In the genomic region with DNA sequence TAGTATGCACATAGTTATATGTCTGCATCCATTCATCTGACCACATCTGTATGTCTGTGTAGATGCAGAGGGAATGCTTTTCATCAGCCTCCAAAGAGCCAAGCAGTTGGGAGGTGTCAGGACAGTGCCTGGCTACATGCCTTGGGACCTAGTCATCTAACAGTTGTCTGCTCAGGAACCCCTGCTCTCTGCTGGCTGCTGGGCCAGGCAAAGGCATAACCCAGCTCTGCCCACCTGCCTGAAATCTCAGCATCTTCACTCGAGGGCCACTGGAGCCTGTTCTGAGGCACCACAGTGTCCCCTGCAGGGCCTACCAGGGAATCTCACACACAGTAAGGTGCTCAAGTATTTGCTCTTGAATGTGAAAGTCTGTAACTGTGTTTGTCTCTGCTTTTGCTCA, we compare ENCODE assay signal across 8 cellular contexts. TPM values are rescaled to one million over a fixed set of nuclear protein-coding genes. Genes with fewer than 3 reads are reported as not detected.
DNase-seq lines count a peak whose midpoint lies in the region; ATAC-seq, FAIRE-seq and TF ChIP-seq lines count a peak whose summit lies in the region.

No MANE protein-coding gene starts in this region.

- peak; percentile 28 for FAIRE-seq in bronchial epithelial cell (lab: Jason Lieb, UNC)

- H3K9ac ChIP-seq in Loucy (ENCODE audit: low read depth, low read length, poor library complexity, severe bottlenecking), result no peak overlapping the region
- no peak overlapping the region for H3K9ac ChIP-seq in neural cell (ENCODE audit: low read length)

- H3K9me2 ChIP-seq in Loucy (replicated peaks; ENCODE audit: low read depth, low read length) (no peaks in the 10 kb centered on the region), neural cell (ENCODE audit: insufficient read depth, low read length) (no peaks in the 10 kb centered on the region)

- H3K4me1 ChIP-seq in Loucy (ENCODE audit: insufficient read depth, low read length, poor library complexity, severe bottlenecking), result peaks cover 3% of the 10 kb centered on the region

- H3K79me2 ChIP-seq in Loucy (ENCODE audit: insufficient read depth, low read length) (no peaks in the 10 kb centered on the region), neural cell (replicated peaks; ENCODE audit: insufficient read depth, low read length) (no peaks in the 10 kb centered on the region)

- DNase-seq in NCI-H2171 treated with DMSO at 0.1 percent for 48 hours (lab: John Stamatoyannopoulos, UW), result peak; percentile 21
- DNase-seq in NCI-H2171 (lab: John Stamatoyannopoulos, UW), result no peak
- peak; percentile 74 for DNase-seq in bronchial epithelial cell (ENCODE audit: low read depth)
- DNase-seq in activated CD4-positive, alpha-beta T cell treated with anti-CD3 and anti-CD28 coated beads, Interleukin-2, amount 50 U/mL, for 1 hour, result no peak

- no peaks in the 10 kb centered on the region for H3K9me3 ChIP-seq in Loucy (ENCODE audit: insufficient read depth, low read depth, low read length)
- H3K9me3 ChIP-seq in neural cell (ENCODE audit: low read length), result no peaks in the 10 kb centered on the region

- TF ChIP-seq EP300 in neural cell (conservative IDR thresholded peaks at IDR 0.05; ENCODE audit: poor library complexity, severe bottlenecking), result no peak

- H3K36me3 ChIP-seq in Loucy (ENCODE audit: insufficient read depth, low read length) (no peaks in the 10 kb centered on the region), bronchial epithelial cell (ENCODE audit: control insufficient read depth, insufficient read depth, low read length) (no peaks in the 10 kb centered on the region), neural cell (ENCODE audit: insufficient read depth, low read length) (no peaks in the 10 kb centered on the region)

- TF ChIP-seq CTCF in Loucy (conservative IDR thresholded peaks at IDR 0.05; ENCODE audit: low read length) (peak; percentile 53), bronchial epithelial cell (IDR thresholded peaks at IDR 0.05; ENCODE audit: insufficient read depth, low read length, severe bottlenecking) (peak; percentile 74), neural cell (IDR thresholded peaks at IDR 0.05; ENCODE audit: poor library complexity, severe bottlenecking) (peak; percentile 42)

- no peak overlapping the region for H3K27ac ChIP-seq in neural cell (ENCODE audit: low read length)

- no peak overlapping the region for H3K4me3 ChIP-seq in Loucy (ENCODE audit: low read length, poor library complexity, severe bottlenecking)
- no peak overlapping the region for H3K4me3 ChIP-seq in bronchial epithelial cell (ENCODE audit: low read depth, low read length)
- H3K4me3 ChIP-seq in neural cell (ENCODE audit: low read length), result no peak overlapping the region

- H3K27me3 ChIP-seq in Loucy (ENCODE audit: insufficient read depth, low read length, poor library complexity, severe bottlenecking), result no peaks in the 10 kb centered on the region
- H3K27me3 ChIP-seq in bronchial epithelial cell (ENCODE audit: control insufficient read depth, insufficient read depth, low read length), result peaks cover 4% of the 10 kb centered on the region
- peaks cover 24% of the 10 kb centered on the region for H3K27me3 ChIP-seq in neural cell (ENCODE audit: insufficient read depth, low read depth, low read length)

- no peak overlapping the region for H3K4me2 ChIP-seq in Loucy (ENCODE audit: low read depth, low read length, poor library complexity, severe bottlenecking)
- no peak overlapping the region for H3K4me2 ChIP-seq in neural cell (ENCODE audit: low read length)

- H3F3A ChIP-seq in Loucy (ENCODE audit: low read depth) (no peaks in the 10 kb centered on the region), neural cell (ENCODE audit: insufficient read depth, low read length, poor library complexity, severe bottlenecking) (no peaks in the 10 kb centered on the region)

- TF ChIP-seq RAD21 in neural cell (conservative IDR thresholded peaks at IDR 0.05), result peak; percentile 19

- no peaks in the 10 kb centered on the region for H4K20me1 ChIP-seq in Loucy (ENCODE audit: insufficient read depth, low read length, poor library complexity, severe bottlenecking)
- no peaks in the 10 kb centered on the region for H4K20me1 ChIP-seq in neural cell (ENCODE audit: insufficient read depth)

- no peak overlapping the region for H2AFZ ChIP-seq in Loucy (ENCODE audit: low read length)
- no peak overlapping the region for H2AFZ ChIP-seq in neural cell (ENCODE audit: low read depth, low read length)

- ATAC-seq in HG02884 (IDR thresholded peaks at IDR 0.05; ENCODE audit: unreplicated experiment) (no peak), HG03097 (IDR thresholded peaks at IDR 0.05; ENCODE audit: low FRiP score, unreplicated experiment) (no peak)

TF ChIP-seq in neural cell, 6 proteins besides CTCF, POLR2A, EP300 and RAD21:
- TF ChIP-seq, protein P1, sequence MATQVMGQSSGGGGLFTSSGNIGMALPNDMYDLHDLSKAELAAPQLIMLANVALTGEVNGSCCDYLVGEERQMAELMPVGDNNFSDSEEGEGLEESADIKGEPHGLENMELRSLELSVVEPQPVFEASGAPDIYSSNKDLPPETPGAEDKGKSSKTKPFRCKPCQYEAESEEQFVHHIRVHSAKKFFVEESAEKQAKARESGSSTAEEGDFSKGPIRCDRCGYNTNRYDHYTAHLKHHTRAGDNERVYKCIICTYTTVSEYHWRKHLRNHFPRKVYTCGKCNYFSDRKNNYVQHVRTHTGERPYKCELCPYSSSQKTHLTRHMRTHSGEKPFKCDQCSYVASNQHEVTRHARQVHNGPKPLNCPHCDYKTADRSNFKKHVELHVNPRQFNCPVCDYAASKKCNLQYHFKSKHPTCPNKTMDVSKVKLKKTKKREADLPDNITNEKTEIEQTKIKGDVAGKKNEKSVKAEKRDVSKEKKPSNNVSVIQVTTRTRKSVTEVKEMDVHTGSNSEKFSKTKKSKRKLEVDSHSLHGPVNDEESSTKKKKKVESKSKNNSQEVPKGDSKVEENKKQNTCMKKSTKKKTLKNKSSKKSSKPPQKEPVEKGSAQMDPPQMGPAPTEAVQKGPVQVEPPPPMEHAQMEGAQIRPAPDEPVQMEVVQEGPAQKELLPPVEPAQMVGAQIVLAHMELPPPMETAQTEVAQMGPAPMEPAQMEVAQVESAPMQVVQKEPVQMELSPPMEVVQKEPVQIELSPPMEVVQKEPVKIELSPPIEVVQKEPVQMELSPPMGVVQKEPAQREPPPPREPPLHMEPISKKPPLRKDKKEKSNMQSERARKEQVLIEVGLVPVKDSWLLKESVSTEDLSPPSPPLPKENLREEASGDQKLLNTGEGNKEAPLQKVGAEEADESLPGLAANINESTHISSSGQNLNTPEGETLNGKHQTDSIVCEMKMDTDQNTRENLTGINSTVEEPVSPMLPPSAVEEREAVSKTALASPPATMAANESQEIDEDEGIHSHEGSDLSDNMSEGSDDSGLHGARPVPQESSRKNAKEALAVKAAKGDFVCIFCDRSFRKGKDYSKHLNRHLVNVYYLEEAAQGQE (IDR thresholded peaks at IDR 0.05; ENCODE audit: borderline replicate concordance), result no peak
- TF ChIP-seq SMC3 (conservative IDR thresholded peaks at IDR 0.05; ENCODE audit: poor library complexity), result peak; percentile 14

RNA-seq across cellular contexts. Expression of a gene that starts 3.7 kb away (rescaled TPM):
- not detected in 2 replicates for total RNA-seq in bronchial epithelial cell
- not detected in 2 replicates for polyA plus RNA-seq in neural cell
- polyA minus RNA-seq in neural cell, result not detected in 2 replicates

RNA-seq across cellular contexts. Expression of a gene that starts 8.8 kb away (rescaled TPM):
- 32.6 and 40.8 TPM in 2 replicates for total RNA-seq in bronchial epithelial cell
- polyA plus RNA-seq in neural cell, result 35.9 and 57.1 TPM in 2 replicates
- 15.4 and 19.2 TPM in 2 replicates for polyA minus RNA-seq in neural cell

RNA-seq across cellular contexts. Expression of a gene that starts 24.8 kb away (rescaled TPM):
- 6.1 and 9.2 TPM in 2 replicates for total RNA-seq in bronchial epithelial cell
- 18.4 and 24.6 TPM in 2 replicates for polyA plus RNA-seq in neural cell
- 23.3 and 24.8 TPM in 2 replicates for polyA minus RNA-seq in neural cell

RNA-seq across cellular contexts. Expression of a gene that starts 48.3 kb away (rescaled TPM):
- total RNA-seq in bronchial epithelial cell, result 0.13 TPM in 1 of 2 replicates, not detected in the other
- polyA plus RNA-seq in neural cell, result not detected in 2 replicates
- not detected in 2 replicates for polyA minus RNA-seq in neural cell

Comparison
In these comparisons a context has a peak if more than half of its experiments do, and no peak if none do; other contexts are left out.
1. DNase-seq: peak in NCI-H2171 treated with DMSO at 0.1 percent for 48 hours (single experiment) and bronchial epithelial cell (single experiment); none in NCI-H2171 (single experiment) and activated CD4-positive, alpha-beta T cell treated with anti-CD3 and anti-CD28 coated beads, Interleukin-2, amount 50 U/mL, for 1 hour (single experiment).
2. Peak in every context shown above with its lines, with median percentiles within 50 percentile points of each other: CTCF ChIP-seq.